ENCODE assay signal across 8 cellular contexts in genomic region chr22:42621505-42622002, GRCh38. TPM values are rescaled to one million over a fixed set of nuclear protein-coding genes. Genes with fewer than 3 reads are reported as not detected.
DNase-seq lines count a peak whose midpoint lies in the region; ATAC-seq and TF ChIP-seq lines count a peak whose summit lies in the region.

No MANE protein-coding gene starts in this region.

- peaks cover 7% of the 10 kb centered on the region for H3K36me3 Mint-ChIP-seq in GM23338 (ENCODE audit: low read depth)
- peaks cover 4% of the 10 kb centered on the region for H3K36me3 Mint-ChIP-seq in activated naive CD8-positive, alpha-beta T cell treated with anti-CD3 and anti-CD28 coated beads, Interleukin-2, amount 50 U/mL, for 24 hours (ENCODE audit: low read depth)

- H3K9me2 ChIP-seq in GM23338 (ENCODE audit: insufficient read depth): no peaks in the 10 kb centered on the region

- 0 out of 22 replicates have a peak overlapping the region, but pooled peaks of 1 of the 11 experiments have one; percentile 43 for H3K9ac ChIP-seq in BLaER1 treated with 17β-estradiol and CSF1 and Interleukin-3, amounts not matched to agents 10 nM and 100 nM
- peak overlapping the region in 1 of 3 donors; percentile 20 for H3K9ac ChIP-seq in skeletal muscle tissue (ENCODE audit: low read depth in 1 of 3, low read length in 3 of 3)

- H2AFZ ChIP-seq in GM23338: no peak overlapping the region

- H3K27ac Mint-ChIP-seq in GM23338: no peak overlapping the region
- no peak overlapping the region for H3K27ac Mint-ChIP-seq in activated naive CD8-positive, alpha-beta T cell treated with anti-CD3 and anti-CD28 coated beads, Interleukin-2, amount 50 U/mL, for 24 hours

- no peak overlapping the region for H3K4me3 Mint-ChIP-seq in GM23338
- no peak overlapping the region for H3K4me3 Mint-ChIP-seq in activated naive CD8-positive, alpha-beta T cell treated with anti-CD3 and anti-CD28 coated beads, Interleukin-2, amount 50 U/mL, for 24 hours

- peak; percentile 94 to 97 for TF ChIP-seq CTCF in GM23338 (conservative IDR thresholded peaks at IDR 0.05; ENCODE audit: low read depth in 2 of 2)

- no peaks in the 10 kb centered on the region for H3F3A ChIP-seq in GM23338 (replicated peaks; ENCODE audit: low read depth)

- DNase-seq in GM23338 (ENCODE audit: low spot score): peak; percentile 96
- peak; percentile 58 to 81 for DNase-seq in SJSA1 (ENCODE audit: low read depth in 1 of 2, low spot score in 2 of 2)
- DNase-seq in activated naive CD8-positive, alpha-beta T cell treated with anti-CD3 and anti-CD28 coated beads, Interleukin-2, amount 50 U/mL, for 24 hours: peak; percentile 65
- DNase-seq in left ventricle myocardium superior: peak; percentile 81
- no peak for DNase-seq in cerebellar nuclear complex (lab: John Stamatoyannopoulos, UW)

- H3K9me3 Mint-ChIP-seq in GM23338: no peaks in the 10 kb centered on the region
- no peaks in the 10 kb centered on the region for H3K9me3 Mint-ChIP-seq in activated naive CD8-positive, alpha-beta T cell treated with anti-CD3 and anti-CD28 coated beads, Interleukin-2, amount 50 U/mL, for 24 hours

- H3K4me1 ChIP-seq in BLaER1 treated with 17β-estradiol and CSF1 and Interleukin-3, amounts not matched to agents 10 nM and 100 nM: peaks cover 57 to 80% (median 62%) of the 10 kb centered on the region in 10 experiments
- H3K4me1 ChIP-seq in GM23338 (ENCODE audit: insufficient read depth) (no peaks in the 10 kb centered on the region), SJSA1 (replicated peaks) (peaks cover 38% of the 10 kb centered on the region), skeletal muscle tissue (ENCODE audit: control insufficient read depth in 3 of 3, insufficient read depth in 3 of 3, low read length in 3 of 3) (peaks cover 16 to 34% (median 28%) of the 10 kb centered on the region in 3 donors)

- H3K4me3 ChIP-seq in BLaER1 treated with 17β-estradiol and CSF1 and Interleukin-3, amounts not matched to agents 10 nM and 100 nM: no peak overlapping the region
- H3K4me3 ChIP-seq in GM23338 (no peak overlapping the region), SJSA1 (no peak overlapping the region), skeletal muscle tissue (ENCODE audit: low read length in 3 of 3) (peak overlapping the region in 1 of 3 donors; percentile 22)

- H3K4me2 ChIP-seq in BLaER1 treated with 17β-estradiol and CSF1 and Interleukin-3, amounts not matched to agents 10 nM and 100 nM: peak overlapping the region; percentile 72 to 95 (median 86); a peak in 20 of 22 replicates
- no peak overlapping the region for H3K4me2 ChIP-seq in GM23338

- H3K79me2 ChIP-seq in GM23338 (replicated peaks; ENCODE audit: insufficient read depth): no peaks in the 10 kb centered on the region

- no peaks in the 10 kb centered on the region for H3K27me3 ChIP-seq in BLaER1 treated with 17β-estradiol and CSF1 and Interleukin-3, amounts not matched to agents 10 nM and 100 nM
- H3K27me3 ChIP-seq in GM23338 (ENCODE audit: insufficient read depth) (no peaks in the 10 kb centered on the region), SJSA1 (replicated peaks) (no peaks in the 10 kb centered on the region), skeletal muscle tissue (ENCODE audit: control insufficient read depth in 3 of 3, insufficient read depth in 3 of 3, low read length in 3 of 3) (no peaks in the 10 kb centered on the region)

- peaks cover 15 to 46% (median 33%) of the 10 kb centered on the region in 11 experiments for H3K36me3 ChIP-seq in BLaER1 treated with 17β-estradiol and CSF1 and Interleukin-3, amounts not matched to agents 10 nM and 100 nM
- no peaks in the 10 kb centered on the region; the same call in 1 of the 2 replicates for H3K36me3 ChIP-seq in GM23338 (ENCODE audit: insufficient read depth)
- peaks cover 66% of the 10 kb centered on the region for H3K36me3 ChIP-seq in SJSA1
- H3K36me3 ChIP-seq in skeletal muscle tissue (ENCODE audit: control insufficient read depth in 3 of 3, insufficient read depth in 3 of 3, low read length in 3 of 3): peaks cover 39 to 48% (median 47%) of the 10 kb centered on the region in 3 donors

- intact Hi-C loops in left ventricle myocardium superior (cut with micrococcal nuclease): no loop called here

- H3K27ac ChIP-seq in BLaER1 treated with 17β-estradiol and CSF1 and Interleukin-3, amounts not matched to agents 10 nM and 100 nM: peak overlapping the region in 3 of 11 experiments; percentile 18 to 70 (median 26); a peak in 3 of 22 replicates
- H3K27ac ChIP-seq in GM23338 (ENCODE audit: low read depth) (no peak overlapping the region), SJSA1 (no peak overlapping the region), skeletal muscle tissue (ENCODE audit: low read depth, low read length) (peak overlapping the region; percentile 52)

- H3K4me1 Mint-ChIP-seq in GM23338: peaks cover 14% of the 10 kb centered on the region
- peaks cover 7% of the 10 kb centered on the region for H3K4me1 Mint-ChIP-seq in activated naive CD8-positive, alpha-beta T cell treated with anti-CD3 and anti-CD28 coated beads, Interleukin-2, amount 50 U/mL, for 24 hours

- ATAC-seq in GM23338 (peak; percentile 92), left ventricle myocardium superior (peak; percentile 66), GM18870 (IDR thresholded peaks at IDR 0.05; ENCODE audit: unreplicated experiment) (no peak)
- peak; percentile 41 for ATAC-seq in activated naive CD8-positive, alpha-beta T cell treated with anti-CD3 and anti-CD28 coated beads, Interleukin-2, amount 50 U/mL, for 24 hours

- H3K27me3 Mint-ChIP-seq in GM23338 (ENCODE audit: insufficient read depth, low read depth, poor library complexity): peaks cover 23% of the 10 kb centered on the region
- no peaks in the 10 kb centered on the region for H3K27me3 Mint-ChIP-seq in activated naive CD8-positive, alpha-beta T cell treated with anti-CD3 and anti-CD28 coated beads, Interleukin-2, amount 50 U/mL, for 24 hours

- H3K9me3 ChIP-seq in BLaER1 treated with 17β-estradiol and CSF1 and Interleukin-3, amounts not matched to agents 10 nM and 100 nM (replicated peaks in 1 of 11): no peaks in the 10 kb centered on the region
- H3K9me3 ChIP-seq in SJSA1 (replicated peaks) (no peaks in the 10 kb centered on the region), skeletal muscle tissue (ENCODE audit: control insufficient read depth in 3 of 3, low read length in 3 of 3) (no peaks in the 10 kb centered on the region)

- H4K20me1 ChIP-seq in BLaER1 treated with 17β-estradiol and CSF1 and Interleukin-3, amounts not matched to agents 10 nM and 100 nM: peaks cover 21 to 76% (median 29%) of the 10 kb centered on the region in 11 experiments; a peak in 21 of 22 replicates
- H4K20me1 ChIP-seq in GM23338 (replicated peaks; ENCODE audit: insufficient read depth): peaks cover 8% of the 10 kb centered on the region; the same call in 1 of the 2 replicates

TF ChIP-seq in GM23338, 12 proteins besides CTCF, POLR2A, EP300 and RAD21 (continues in another document):
- TF ChIP-seq, protein P1, sequence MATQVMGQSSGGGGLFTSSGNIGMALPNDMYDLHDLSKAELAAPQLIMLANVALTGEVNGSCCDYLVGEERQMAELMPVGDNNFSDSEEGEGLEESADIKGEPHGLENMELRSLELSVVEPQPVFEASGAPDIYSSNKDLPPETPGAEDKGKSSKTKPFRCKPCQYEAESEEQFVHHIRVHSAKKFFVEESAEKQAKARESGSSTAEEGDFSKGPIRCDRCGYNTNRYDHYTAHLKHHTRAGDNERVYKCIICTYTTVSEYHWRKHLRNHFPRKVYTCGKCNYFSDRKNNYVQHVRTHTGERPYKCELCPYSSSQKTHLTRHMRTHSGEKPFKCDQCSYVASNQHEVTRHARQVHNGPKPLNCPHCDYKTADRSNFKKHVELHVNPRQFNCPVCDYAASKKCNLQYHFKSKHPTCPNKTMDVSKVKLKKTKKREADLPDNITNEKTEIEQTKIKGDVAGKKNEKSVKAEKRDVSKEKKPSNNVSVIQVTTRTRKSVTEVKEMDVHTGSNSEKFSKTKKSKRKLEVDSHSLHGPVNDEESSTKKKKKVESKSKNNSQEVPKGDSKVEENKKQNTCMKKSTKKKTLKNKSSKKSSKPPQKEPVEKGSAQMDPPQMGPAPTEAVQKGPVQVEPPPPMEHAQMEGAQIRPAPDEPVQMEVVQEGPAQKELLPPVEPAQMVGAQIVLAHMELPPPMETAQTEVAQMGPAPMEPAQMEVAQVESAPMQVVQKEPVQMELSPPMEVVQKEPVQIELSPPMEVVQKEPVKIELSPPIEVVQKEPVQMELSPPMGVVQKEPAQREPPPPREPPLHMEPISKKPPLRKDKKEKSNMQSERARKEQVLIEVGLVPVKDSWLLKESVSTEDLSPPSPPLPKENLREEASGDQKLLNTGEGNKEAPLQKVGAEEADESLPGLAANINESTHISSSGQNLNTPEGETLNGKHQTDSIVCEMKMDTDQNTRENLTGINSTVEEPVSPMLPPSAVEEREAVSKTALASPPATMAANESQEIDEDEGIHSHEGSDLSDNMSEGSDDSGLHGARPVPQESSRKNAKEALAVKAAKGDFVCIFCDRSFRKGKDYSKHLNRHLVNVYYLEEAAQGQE (IDR thresholded peaks at IDR 0.05; ENCODE audit: unreplicated experiment): no peak

RNA-seq across cellular contexts. Expression of gene POLDIP3, which starts 6.9 kb away (rescaled TPM):
- total RNA-seq in GM23338 (2014; rRNA removed; shearing (Covaris generic)): 49.0 and 54.3 TPM in 2 replicates
- 34.3 and 38.2 TPM in 2 replicates for polyA plus RNA-seq in GM23338 (2016; fragmentation: Nextera tagmentation; extraction: Ambion mirVana)
- 33.3 and 34.6 TPM in 2 replicates for total RNA-seq in SJSA1 (2014; rRNA removed; shearing (Covaris generic))
- total RNA-seq in left ventricle myocardium superior (39.4 TPM), skeletal muscle tissue (22.4 TPM)

RNA-seq across cellular contexts. Expression of gene ATP5MGL, which starts 18.8 kb away (rescaled TPM):
- not detected in 2 replicates for total RNA-seq in GM23338 (2014; rRNA removed; shearing (Covaris generic))
- polyA plus RNA-seq in GM23338 (2016; fragmentation: Nextera tagmentation; extraction: Ambion mirVana): 0.30 and 0.53 TPM in 2 replicates
- not detected in 2 replicates for total RNA-seq in SJSA1 (2014; rRNA removed; shearing (Covaris generic))
- 0.55 TPM for total RNA-seq in left ventricle myocardium superior
- total RNA-seq in skeletal muscle tissue: not detected

RNA-seq across cellular contexts. Expression of gene CYB5R3, which starts 27.6 kb away (rescaled TPM):
- 66.4 and 76.2 TPM in 2 replicates for total RNA-seq in GM23338 (2014; rRNA removed; shearing (Covaris generic))
- 66.8 and 76.9 TPM in 2 replicates for polyA plus RNA-seq in GM23338 (2016; fragmentation: Nextera tagmentation; extraction: Ambion mirVana)
- 91.3 and 149 TPM in 2 replicates for total RNA-seq in SJSA1 (2014; rRNA removed; shearing (Covaris generic))
- 283 TPM for total RNA-seq in left ventricle myocardium superior
- total RNA-seq in skeletal muscle tissue: 28.7 TPM

Comparison
In these comparisons a context has a peak if more than half of its experiments do, and no peak if none do; other contexts are left out.
1. DNase-seq: peak in GM23338 (single experiment), SJSA1 (2 of 2), activated naive CD8-positive, alpha-beta T cell treated with anti-CD3 and anti-CD28 coated beads, Interleukin-2, amount 50 U/mL, for 24 hours (single experiment) and left ventricle myocardium superior (single experiment); none in cerebellar nuclear complex (0 of 2).